In genomic region chr1:204618148-204618760, GRCh38 we compare ENCODE assay signal across 31 cellular contexts.
"Had no signal": no experiment of that assay in that cellular context is flagged by ENCODE, and none has a peak within 500 bp of the region (broad histone marks: within the 10 kb centered on the region; RNA-seq: fewer than 3 reads in every experiment).

No MANE protein-coding gene starts in this region.

- H3K27ac ChIP-seq: body of pancreas, cardiac muscle cell, colonic mucosa, esophagus muscularis mucosa, foreskin keratinocyte, gastrocnemius medialis, WERI-Rb-1 had no signal

- H3K27ac Mint-ChIP-seq: activated B cell treated with CpG ODN at 0.5 μM for 24 hours; activated CD4-positive, alpha-beta memory T cell treated with anti-CD3 and anti-CD28 coated beads for 36 hours; activated CD4-positive, alpha-beta T cell treated with anti-CD3 and anti-CD28 coated beads for 36 hours; activated CD4-positive, alpha-beta T cell treated with anti-CD3 and anti-CD28 coated beads, Interleukin-2, amount 10 ng/mL, durations not matched to agents 24 days and 14 days; activated CD8-positive, alpha-beta memory T cell treated with anti-CD3 and anti-CD28 coated beads, Interleukin-2, amount 10 ng/mL, durations not matched to agents 7 days and 5 days; activated CD8-positive, alpha-beta T cell treated with anti-CD3 and anti-CD28 coated beads, Interleukin-2, amount 10 ng/mL, durations not matched to agents 7 days and 5 days; activated naive CD4-positive, alpha-beta T cell treated with anti-CD3 and anti-CD28 coated beads, Interleukin-2, amount 10 ng/mL, durations not matched to agents 7 days and 5 days; activated naive CD4-positive, alpha-beta T cell treated with anti-CD3 and anti-CD28 coated beads, Interleukin-2, amount 50 U/mL, for 72 hours; activated naive CD8-positive, alpha-beta T cell treated with anti-CD3 and anti-CD28 coated beads, Interleukin-2, amount 10 ng/mL, durations not matched to agents 7 days and 5 days; activated T-helper 1 cell treated with anti-CD3 and anti-CD28 coated beads, Interleukin-12 subunit alpha, Interleukin-12 subunit beta, Interleukin-2, Interleukin-4 antibody, amounts not matched to agents 30 ng/mL and 10 ng/mL and 1 ng/mL, durations not matched to agents 14 hours and 24 hours and 36 hours; endodermal cell; T-helper 2 cell treated with Interferon-gamma antibody and Interleukin-4, amounts not matched to agents 5 μg/mL and 100 μg/mL, for 36 hours had no signal

- H3K27me3 Mint-ChIP-seq: activated B cell treated with CpG ODN at 0.5 μM for 24 hours; activated CD4-positive, alpha-beta memory T cell treated with anti-CD3 and anti-CD28 coated beads for 36 hours; activated CD4-positive, alpha-beta T cell treated with anti-CD3 and anti-CD28 coated beads for 36 hours; activated CD4-positive, alpha-beta T cell treated with anti-CD3 and anti-CD28 coated beads, Interleukin-2, amount 10 ng/mL, durations not matched to agents 24 days and 14 days; activated CD8-positive, alpha-beta memory T cell treated with anti-CD3 and anti-CD28 coated beads, Interleukin-2, amount 10 ng/mL, durations not matched to agents 7 days and 5 days; activated naive CD8-positive, alpha-beta T cell treated with anti-CD3 and anti-CD28 coated beads, Interleukin-2, amount 10 ng/mL, durations not matched to agents 7 days and 5 days; T-helper 17 cell had no signal

- H3K36me3 ChIP-seq: cardiac muscle cell, colonic mucosa, gastrocnemius medialis had no signal

- H3K36me3 Mint-ChIP-seq: activated CD4-positive, alpha-beta memory T cell treated with anti-CD3 and anti-CD28 coated beads for 36 hours; activated CD8-positive, alpha-beta memory T cell treated with anti-CD3 and anti-CD28 coated beads, Interleukin-2, amount 10 ng/mL, durations not matched to agents 7 days and 5 days; activated naive CD4-positive, alpha-beta T cell treated with anti-CD3 and anti-CD28 coated beads, Interleukin-2, amount 10 ng/mL, durations not matched to agents 7 days and 5 days; activated naive CD4-positive, alpha-beta T cell treated with anti-CD3 and anti-CD28 coated beads, Interleukin-2, amount 50 U/mL, for 72 hours; activated naive CD8-positive, alpha-beta T cell treated with anti-CD3 and anti-CD28 coated beads, Interleukin-2, amount 10 ng/mL, durations not matched to agents 7 days and 5 days had no signal

- H3K4me3 ChIP-seq: body of pancreas, cardiac muscle cell, colonic mucosa, esophagus muscularis mucosa, gastrocnemius medialis had no signal

- H3K27me3 ChIP-seq: body of pancreas, colonic mucosa, esophagus muscularis mucosa had no signal

- H3K4me1 ChIP-seq: body of pancreas, colonic mucosa, foreskin keratinocyte, gastrocnemius medialis had no signal

- H3K9me3 Mint-ChIP-seq: activated B cell treated with CpG ODN at 0.5 μM for 24 hours; activated CD4-positive, alpha-beta memory T cell treated with anti-CD3 and anti-CD28 coated beads for 36 hours; activated CD4-positive, alpha-beta T cell treated with anti-CD3 and anti-CD28 coated beads, Interleukin-2, amount 10 ng/mL, durations not matched to agents 24 days and 14 days; activated naive CD4-positive, alpha-beta T cell treated with anti-CD3 and anti-CD28 coated beads, Interleukin-2, amount 10 ng/mL, durations not matched to agents 7 days and 5 days; activated naive CD4-positive, alpha-beta T cell treated with anti-CD3 and anti-CD28 coated beads, Interleukin-2, amount 50 U/mL, for 72 hours; activated naive CD8-positive, alpha-beta T cell treated with anti-CD3 and anti-CD28 coated beads, Interleukin-2, amount 10 ng/mL, durations not matched to agents 7 days and 5 days; activated T-helper 1 cell treated with anti-CD3 and anti-CD28 coated beads, Interleukin-12 subunit alpha, Interleukin-12 subunit beta, Interleukin-2, Interleukin-4 antibody, amounts not matched to agents 30 ng/mL and 10 ng/mL and 1 ng/mL, durations not matched to agents 14 hours and 24 hours and 36 hours; endodermal cell; T-helper 2 cell treated with Interferon-gamma antibody and Interleukin-4, amounts not matched to agents 5 μg/mL and 100 μg/mL, for 36 hours had no signal

- H3K9me3 ChIP-seq: body of pancreas, colonic mucosa, esophagus muscularis mucosa, gastrocnemius medialis had no signal

- H3K4me1 Mint-ChIP-seq: activated B cell treated with CpG ODN at 0.5 μM for 24 hours; activated CD4-positive, alpha-beta T cell treated with anti-CD3 and anti-CD28 coated beads for 36 hours; activated CD4-positive, alpha-beta T cell treated with anti-CD3 and anti-CD28 coated beads, Interleukin-2, amount 10 ng/mL, durations not matched to agents 24 days and 14 days; activated CD8-positive, alpha-beta memory T cell treated with anti-CD3 and anti-CD28 coated beads, Interleukin-2, amount 10 ng/mL, durations not matched to agents 7 days and 5 days; activated naive CD4-positive, alpha-beta T cell treated with anti-CD3 and anti-CD28 coated beads, Interleukin-2, amount 10 ng/mL, durations not matched to agents 7 days and 5 days; activated naive CD8-positive, alpha-beta T cell treated with anti-CD3 and anti-CD28 coated beads, Interleukin-2, amount 10 ng/mL, durations not matched to agents 7 days and 5 days; endodermal cell; T-helper 17 cell had no signal

- DNase-seq: activated B cell treated with CpG ODN at 0.5 μM for 24 hours; activated CD4-positive, alpha-beta memory T cell treated with anti-CD3 and anti-CD28 coated beads for 36 hours; activated CD4-positive, alpha-beta T cell treated with anti-CD3 and anti-CD28 coated beads for 36 hours; activated CD4-positive, alpha-beta T cell treated with anti-CD3 and anti-CD28 coated beads, Interleukin-2, amount 10 ng/mL, durations not matched to agents 24 days and 14 days; activated CD8-positive, alpha-beta memory T cell treated with anti-CD3 and anti-CD28 coated beads, Interleukin-2, amount 10 ng/mL, durations not matched to agents 7 days and 5 days; activated CD8-positive, alpha-beta memory T cell treated with anti-CD3 and anti-CD28 coated beads, Interleukin-2, amount 50 U/mL, for 4 hours; activated CD8-positive, alpha-beta T cell treated with anti-CD3 and anti-CD28 coated beads, Interleukin-2, amount 10 ng/mL, durations not matched to agents 7 days and 5 days; activated gamma-delta T cell; activated naive CD4-positive, alpha-beta T cell; activated naive CD4-positive, alpha-beta T cell treated with anti-CD3 and anti-CD28 coated beads, Interleukin-2, amount 10 ng/mL, durations not matched to agents 7 days and 5 days; activated naive CD8-positive, alpha-beta T cell treated with anti-CD3 and anti-CD28 coated beads, Interleukin-2, amount 10 ng/mL, durations not matched to agents 7 days and 5 days; activated T-cell treated with anti-CD3 and anti-CD28 coated beads, Interleukin-2, amount 50 U/mL, for 1 hour; activated T-cell treated with anti-CD3 and anti-CD28 coated beads, Interleukin-2, amount 50 U/mL, for 48 hours; body of pancreas; central memory CD4-positive, alpha-beta T cell; colonic mucosa; effector memory CD4-positive, alpha-beta T cell; endodermal cell; erythroblast; foreskin keratinocyte; gastrocnemius medialis; glutamatergic neuron; T-helper 1 cell; T-helper 17 cell; T1000; WERI-Rb-1 had no signal

- H3K4me3 Mint-ChIP-seq: activated B cell treated with CpG ODN at 0.5 μM for 24 hours; activated CD4-positive, alpha-beta memory T cell treated with anti-CD3 and anti-CD28 coated beads for 36 hours; activated CD4-positive, alpha-beta T cell treated with anti-CD3 and anti-CD28 coated beads for 36 hours; activated CD4-positive, alpha-beta T cell treated with anti-CD3 and anti-CD28 coated beads, Interleukin-2, amount 10 ng/mL, durations not matched to agents 24 days and 14 days; activated CD8-positive, alpha-beta memory T cell treated with anti-CD3 and anti-CD28 coated beads, Interleukin-2, amount 10 ng/mL, durations not matched to agents 7 days and 5 days; activated CD8-positive, alpha-beta T cell treated with anti-CD3 and anti-CD28 coated beads, Interleukin-2, amount 10 ng/mL, durations not matched to agents 7 days and 5 days; activated naive CD4-positive, alpha-beta T cell treated with anti-CD3 and anti-CD28 coated beads, Interleukin-2, amount 10 ng/mL, durations not matched to agents 7 days and 5 days; activated naive CD8-positive, alpha-beta T cell treated with anti-CD3 and anti-CD28 coated beads, Interleukin-2, amount 10 ng/mL, durations not matched to agents 7 days and 5 days; activated T-helper 1 cell treated with anti-CD3 and anti-CD28 coated beads, Interleukin-12 subunit alpha, Interleukin-12 subunit beta, Interleukin-2, Interleukin-4 antibody, amounts not matched to agents 30 ng/mL and 10 ng/mL and 1 ng/mL, durations not matched to agents 14 hours and 24 hours and 36 hours; endodermal cell; T-helper 17 cell; T-helper 2 cell treated with Interferon-gamma antibody and Interleukin-4, amounts not matched to agents 5 μg/mL and 100 μg/mL, for 36 hours had no signal
